10 cellular contexts compared by ENCODE assay signal in genomic region chr4:105399535-105400161, GRCh38.
DNase-seq lines count a peak whose midpoint lies in the region; FAIRE-seq and TF ChIP-seq lines count a peak whose summit lies in the region.
"Had no signal": no experiment of that assay in that cellular context is flagged by ENCODE, and none has a peak within 500 bp of the region (broad histone marks: within the 10 kb centered on the region; RNA-seq: fewer than 3 reads in every experiment).

No MANE protein-coding gene starts in this region.

- H3K4me3 ChIP-seq in smooth muscle cell = no peak overlapping the region
- H3K4me3 ChIP-seq: adrenal gland had no signal

- WGBS in smooth muscle cell (ENCODE audit: low lambda C conversion rate) = 76% methylated on average over 2 of the region's 2 CpGs

- peak overlapping the region; percentile 23 for H3K9ac ChIP-seq in smooth muscle cell (ENCODE audit: low read depth)

- CTCF ChIA-PET in RWPE1 (lab: Yijun Ruan, JAX) = no interaction called here

- no peaks in the 10 kb centered on the region for H3K27me3 ChIP-seq in smooth muscle cell (ENCODE audit: low read depth)
- H3K27me3 ChIP-seq: adrenal gland had no signal

- H3F3A ChIP-seq in smooth muscle cell (ENCODE audit: low read depth) = no peaks in the 10 kb centered on the region

- H2AFZ ChIP-seq in smooth muscle cell (ENCODE audit: low read depth) = no peak overlapping the region

- H3K27ac ChIP-seq in RWPE1 (no peak overlapping the region), smooth muscle cell (ENCODE audit: low read depth) (peak overlapping the region; percentile 41)
- H3K27ac ChIP-seq: adrenal gland had no signal

- no peaks in the 10 kb centered on the region for H4K20me1 ChIP-seq in smooth muscle cell (ENCODE audit: low read depth)

- H3K36me3 ChIP-seq in smooth muscle cell (ENCODE audit: low read depth) = peaks cover 4% of the 10 kb centered on the region
- H3K36me3 ChIP-seq: adrenal gland had no signal

- FAIRE-seq in H54 (lab: Jason Lieb, UNC) = peak; percentile 64

- POLR2A ChIA-PET in RWPE1 (lab: Yijun Ruan, JAX; ENCODE audit: low non-redundant PET) = no interaction called here

- no peak for TF ChIP-seq POLR2A in H54 (IDR thresholded peaks at IDR 0.05; ENCODE audit: low read depth, low read length)

- no peaks in the 10 kb centered on the region for H3K4me1 ChIP-seq in smooth muscle cell (ENCODE audit: low read depth)
- H3K4me1 ChIP-seq: adrenal gland had no signal

- TF ChIP-seq CTCF in RWPE1 (conservative IDR thresholded peaks at IDR 0.05; ENCODE audit: low read depth) = no peak
- no peak for TF ChIP-seq CTCF in smooth muscle cell (IDR thresholded peaks at IDR 0.05; ENCODE audit: borderline replicate concordance, insufficient read depth, poor library complexity, severe bottlenecking)

- peak; percentile 9 for DNase-seq in H54 (ENCODE audit: insufficient read length, low spot score)
- DNase-seq in RWPE1 (ENCODE audit: low spot score) = peak; percentile 47
- peak; percentile 85 for DNase-seq in fibroblast of gingiva (ENCODE audit: low read depth)
- DNase-seq in smooth muscle cell (lab: John Stamatoyannopoulos, UW; ENCODE audit: unreplicated experiment) = no peak
- DNase-seq in mesenteric fat pad (ENCODE audit: low spot score) = no peak
- no peak for DNase-seq in NCI-H146 treated with DMSO at 0.1 percent for 48 hours (lab: John Stamatoyannopoulos, UW; ENCODE audit: unreplicated experiment)
- no peak for DNase-seq in epidermal melanocyte (ENCODE audit: insufficient read length, low spot score)
- DNase-seq: adrenal gland, naive B cell, NCI-H526 had no signal

- H3K9me3 ChIP-seq in smooth muscle cell (replicated peaks; ENCODE audit: low read depth) = no peaks in the 10 kb centered on the region
- H3K9me3 ChIP-seq: adrenal gland had no signal

- no peaks in the 10 kb centered on the region for H3K79me2 ChIP-seq in smooth muscle cell (ENCODE audit: low read depth)

- H3K4me2 ChIP-seq in smooth muscle cell = no peak overlapping the region

Comparison
In these comparisons a context has a peak if more than half of its experiments do, and no peak if none do; other contexts are left out.
1. DNase-seq: peak in H54 (single experiment), RWPE1 (single experiment) and fibroblast of gingiva (single experiment); none in smooth muscle cell (single experiment), mesenteric fat pad (single experiment), NCI-H146 treated with DMSO at 0.1 percent for 48 hours (single experiment) and epidermal melanocyte (single experiment).